Comparison of ENCODE assay signal across 8 cellular contexts in the genomic region with DNA sequence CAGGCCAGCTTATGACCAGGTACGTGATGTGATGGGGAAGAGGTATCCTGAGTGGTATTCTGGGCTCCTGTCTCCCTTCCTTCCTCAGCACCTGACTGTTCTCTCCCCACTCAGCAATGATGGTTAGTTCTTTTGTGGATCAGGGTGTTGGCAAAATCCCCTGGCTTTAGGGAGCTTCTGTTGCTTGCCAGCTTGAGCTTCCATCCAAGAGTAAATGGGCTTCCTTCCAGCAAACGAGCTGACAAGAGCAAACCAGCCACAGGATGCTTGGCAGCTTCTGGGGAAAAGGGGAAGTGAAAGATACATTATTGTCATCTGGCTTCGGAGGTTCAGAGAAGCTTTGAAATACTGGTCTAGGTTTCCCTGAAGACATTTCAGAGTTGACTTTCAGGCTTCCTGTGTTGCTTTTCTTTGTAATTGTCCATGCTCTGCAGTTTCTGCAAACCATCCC. TPM values are rescaled to one million over a fixed set of nuclear protein-coding genes. Genes with fewer than 3 reads are reported as not detected.
DNase-seq lines count a peak whose midpoint lies in the region; ATAC-seq and FAIRE-seq lines count a peak whose summit lies in the region.

No MANE protein-coding gene starts in this region.

- peaks cover 22% of the 10 kb centered on the region for H3K36me3 Mint-ChIP-seq in CD4-positive, CD25-positive, alpha-beta regulatory T cell
- H3K36me3 Mint-ChIP-seq in naive B cell = peaks cover 0 to 5% of the 10 kb centered on the region in 2 donors

- peak overlapping the region in 1 of 2 donors; percentile 7 for H3K9ac ChIP-seq in duodenal mucosa (ENCODE audit: low read depth in 1 of 2, low read length in 2 of 2)

- H3K27ac Mint-ChIP-seq in CD4-positive, CD25-positive, alpha-beta regulatory T cell = peak overlapping the region; percentile 87 to 95 (median 91)
- H3K27ac Mint-ChIP-seq in naive B cell = peak overlapping the region; percentile 96 to 99 (median 97)

- H3K4me1 ChIP-seq in CD4-positive, CD25-positive, alpha-beta regulatory T cell (ENCODE audit: control insufficient read depth, insufficient read depth, low read length, poor library complexity, severe bottlenecking) = peaks cover 71% of the 10 kb centered on the region
- H3K4me1 ChIP-seq in duodenal mucosa (ENCODE audit: control insufficient read depth in 1 of 2, insufficient read depth in 2 of 2, low read length in 2 of 2) = peaks cover 56 to 65% of the 10 kb centered on the region in 2 donors

- no peak for FAIRE-seq in RCC 7860 (lab: Jason Lieb, UNC)

- H3K27ac ChIP-seq in CD4-positive, CD25-positive, alpha-beta regulatory T cell (ENCODE audit: insufficient read depth, low read length, poor library complexity, severe bottlenecking) = peak overlapping the region; percentile 79
- H3K27ac ChIP-seq in duodenal mucosa (ENCODE audit: low read depth, low read length) = peak overlapping the region; percentile 48

- peaks cover 37 to 80% (median 56%) of the 10 kb centered on the region in 4 donors for H3K4me1 Mint-ChIP-seq in CD4-positive, CD25-positive, alpha-beta regulatory T cell
- H3K4me1 Mint-ChIP-seq in naive B cell = peaks cover 44 to 68% (median 66%) of the 10 kb centered on the region in 3 donors

- ATAC-seq in CD4-positive, CD25-positive, alpha-beta regulatory T cell (ENCODE audit: low read depth in 2 of 2) = peak; percentile 21 to 27
- peak; percentile 27 for ATAC-seq in GM19043 (IDR thresholded peaks at IDR 0.05; ENCODE audit: low read depth, unreplicated experiment)
- ATAC-seq in HG03196 (IDR thresholded peaks at IDR 0.05; ENCODE audit: unreplicated experiment) = peak; percentile 34
- peak; percentile 51 to 56 for ATAC-seq in naive B cell (ENCODE audit: low read depth in 2 of 2)

- peak overlapping the region; percentile 70 to 92 (median 86) for H3K4me3 Mint-ChIP-seq in CD4-positive, CD25-positive, alpha-beta regulatory T cell
- H3K4me3 Mint-ChIP-seq in naive B cell = peak overlapping the region; percentile 67 to 88 (median 72)

- peak in 2 of 3 donors; percentile 17 to 81 for DNase-seq in CD4-positive, CD25-positive, alpha-beta regulatory T cell
- DNase-seq in SIG-M5 (lab: John Stamatoyannopoulos, UW) (peak; percentile 62), naive B cell (peak; percentile 84), RCC 7860 (ENCODE audit: low spot score) (no peak), NCI-H510A treated with DMSO at 0.1 percent for 48 hours (lab: John Stamatoyannopoulos, UW) (no peak)

- H3K9me3 Mint-ChIP-seq in CD4-positive, CD25-positive, alpha-beta regulatory T cell = peaks cover 0 to 2% (median 0%) of the 10 kb centered on the region in 7 donors
- H3K9me3 Mint-ChIP-seq in naive B cell = no peaks in the 10 kb centered on the region

- peak overlapping the region; percentile 72 for H3K4me3 ChIP-seq in CD4-positive, CD25-positive, alpha-beta regulatory T cell (ENCODE audit: low read depth, low read length)
- peak overlapping the region; percentile 17 to 28 for H3K4me3 ChIP-seq in duodenal mucosa (ENCODE audit: low read depth in 1 of 2, low read length in 2 of 2)

- no peaks in the 10 kb centered on the region for H3K27me3 Mint-ChIP-seq in CD4-positive, CD25-positive, alpha-beta regulatory T cell
- H3K27me3 Mint-ChIP-seq in naive B cell = peaks cover 0 to 9% (median under 1%) of the 10 kb centered on the region in 3 donors

- H3K9me3 ChIP-seq in CD4-positive, CD25-positive, alpha-beta regulatory T cell (ENCODE audit: control insufficient read depth in 2 of 2, low read length in 2 of 2) = no peaks in the 10 kb centered on the region
- no peaks in the 10 kb centered on the region for H3K9me3 ChIP-seq in duodenal mucosa (ENCODE audit: control insufficient read depth in 1 of 2, low read length in 2 of 2)

- H3K36me3 ChIP-seq in CD4-positive, CD25-positive, alpha-beta regulatory T cell (ENCODE audit: control insufficient read depth, insufficient read depth, low read length) = peaks cover 13% of the 10 kb centered on the region
- H3K36me3 ChIP-seq in duodenal mucosa (ENCODE audit: control insufficient read depth in 1 of 2, insufficient read depth in 2 of 2, low read length in 2 of 2) = peaks cover 0 to 7% of the 10 kb centered on the region in 2 donors

- H3K27me3 ChIP-seq in CD4-positive, CD25-positive, alpha-beta regulatory T cell (ENCODE audit: control insufficient read depth, insufficient read depth, low read length) = no peaks in the 10 kb centered on the region
- peaks cover 0 to 30% of the 10 kb centered on the region in 2 donors for H3K27me3 ChIP-seq in duodenal mucosa (ENCODE audit: control insufficient read depth in 1 of 2, insufficient read depth in 2 of 2, low read length in 2 of 2)

RNA-seq across cellular contexts. Expression of gene DUSP5, which starts 5.2 kb away (rescaled TPM):
- total RNA-seq in CD4-positive, CD25-positive, alpha-beta regulatory T cell = 142 TPM
- 1 to 10 TPM; 1.3 to 5.1 (median 2.3) TPM for polyA plus RNA-seq in CD4-positive, CD25-positive, alpha-beta regulatory T cell
- 10 to 100 TPM in 5 of 6 donors, 1 to 10 TPM in 1; 6.0 to 29.7 (median 22.6) TPM for polyA plus RNA-seq in naive B cell (ENCODE audit: low read depth in 6 of 6)

Comparison
In these comparisons a context has a peak if more than half of its experiments do, and no peak if none do; other contexts are left out.
1. DNase-seq: peak in CD4-positive, CD25-positive, alpha-beta regulatory T cell (2 of 3), SIG-M5 (single experiment) and naive B cell (single experiment); none in RCC 7860 (single experiment) and NCI-H510A treated with DMSO at 0.1 percent for 48 hours (single experiment).
2. Peak in every context shown above with its lines, with median percentiles within 50 percentile points of each other: ATAC-seq.